In the genomic region with DNA sequence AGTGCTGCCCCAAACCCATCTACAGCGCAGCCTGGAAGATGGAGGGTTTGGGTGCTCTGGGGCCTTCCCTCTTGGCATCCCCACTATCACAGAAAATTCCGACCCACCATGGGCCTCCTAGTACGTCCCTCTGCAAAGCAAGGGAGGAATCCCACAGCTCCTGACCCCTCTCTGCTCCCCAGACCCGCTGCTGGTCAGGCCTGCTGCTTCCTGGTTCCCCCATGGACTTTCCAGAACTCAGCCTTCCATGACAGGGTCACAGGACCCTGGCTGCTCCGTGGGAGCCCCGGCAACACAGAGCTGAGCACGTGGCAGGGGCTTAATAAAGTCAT, we compare ENCODE assay signal across 13 cellular contexts. TPM values are rescaled to one million over a fixed set of nuclear protein-coding genes. Genes with fewer than 3 reads are reported as not detected.
DNase-seq lines count a peak whose midpoint lies in the region; ATAC-seq and TF ChIP-seq lines count a peak whose summit lies in the region.
"Had no signal": no experiment of that assay in that cellular context is flagged by ENCODE, and none has a peak within 500 bp of the region (broad histone marks: within the 10 kb centered on the region; RNA-seq: fewer than 3 reads in every experiment).

No MANE protein-coding gene starts in this region.

- H3K4me1 ChIP-seq in lower lobe of right lung (peaks cover 57% of the 10 kb centered on the region), thoracic aorta (ENCODE audit: control insufficient read depth in 1 of 2, low read depth in 2 of 2) (peaks cover 43 to 63% of the 10 kb centered on the region in 2 donors), foreskin keratinocyte (peaks cover 12% of the 10 kb centered on the region)

- ATAC-seq in activated CD4-positive, alpha-beta T cell treated with anti-CD3 and anti-CD28 coated beads for 36 hours, result no peak
- no peak for ATAC-seq in lower lobe of right lung
- ATAC-seq in thoracic aorta (ENCODE audit: insufficient number of reproducible peaks, low FRiP score, low read depth), result no peak
- no peak for ATAC-seq in foreskin keratinocyte

- intact Hi-C loops in activated CD4-positive, alpha-beta T cell treated with anti-CD3 and anti-CD28 coated beads for 36 hours (cut with DNase I, micrococcal nuclease), result loop anchor here in 1 of 2 experiments (5.0 kb wide), 1 partner anchor 291 kb away; a partner anchor contains a TSS
- intact Hi-C loops in lower lobe of right lung (cut with DNase I), result no loop called here

- H3K4me3 Mint-ChIP-seq in activated CD4-positive, alpha-beta T cell treated with anti-CD3 and anti-CD28 coated beads for 36 hours, result no peak overlapping the region
- H3K4me3 Mint-ChIP-seq: activated naive CD4-positive, alpha-beta T cell treated with anti-CD3 and anti-CD28 coated beads for 36 hours had no signal

- POLR2A ChIA-PET in activated CD4-positive, alpha-beta T cell treated with anti-CD3 and anti-CD28 coated beads for 36 hours (lab: Charles Lee), result no interaction called here

- peaks cover 2% of the 10 kb centered on the region for H3K9me3 Mint-ChIP-seq in activated CD4-positive, alpha-beta T cell treated with anti-CD3 and anti-CD28 coated beads for 36 hours (ENCODE audit: low read depth)

- peaks cover 14% of the 10 kb centered on the region for H3K36me3 Mint-ChIP-seq in activated CD4-positive, alpha-beta T cell treated with anti-CD3 and anti-CD28 coated beads for 36 hours (ENCODE audit: low read depth)

- in situ Hi-C loops in brain microvascular endothelial cell (cut with HindIII; ENCODE audit: low pct_ligation_motif_present, low sequenced_read_pairs), result no loop called here

- TF ChIP-seq CTCF in brain microvascular endothelial cell (IDR thresholded peaks at IDR 0.05; ENCODE audit: low read depth, low read length, missing control alignments), result no peak
- TF ChIP-seq CTCF in lower lobe of right lung (IDR thresholded peaks at IDR 0.05), result no peak
- TF ChIP-seq CTCF in thoracic aorta (IDR thresholded peaks at IDR 0.05), result no peak
- TF ChIP-seq CTCF in foreskin keratinocyte (conservative IDR thresholded peaks at IDR 0.05), result no peak

- H3K27me3 Mint-ChIP-seq in activated CD4-positive, alpha-beta T cell treated with anti-CD3 and anti-CD28 coated beads for 36 hours, result no peaks in the 10 kb centered on the region

- DNase-seq in activated CD4-positive, alpha-beta T cell treated with anti-CD3 and anti-CD28 coated beads for 36 hours, result no peak
- DNase-seq in activated CD4-positive, alpha-beta T cell treated with anti-CD3 and anti-CD28 coated beads for 48 hours, result no peak
- no peak for DNase-seq in brain microvascular endothelial cell
- peak; percentile 13 for DNase-seq in lower lobe of right lung
- no peak for DNase-seq in thoracic aorta (ENCODE audit: low spot score)
- no peak for DNase-seq in foreskin keratinocyte
- DNase-seq in NK-92 treated with Interleukin-12 subunit alpha and Interleukin-12 subunit beta, amount 100 ng/mL, for 24 hours (lab: John Stamatoyannopoulos, UW), result no peak
- DNase-seq in hippocampal formation (lab: John Stamatoyannopoulos, UW), result no peak
- DNase-seq: 8988T; activated naive CD4-positive, alpha-beta T cell treated with anti-CD3 and anti-CD28 coated beads for 36 hours; erythroblast; NCI-H1048 had no signal

- H3K4me1 Mint-ChIP-seq in activated CD4-positive, alpha-beta T cell treated with anti-CD3 and anti-CD28 coated beads for 36 hours, result peaks cover 49% of the 10 kb centered on the region

- no peaks in the 10 kb centered on the region for H3K9me3 ChIP-seq in lower lobe of right lung
- no peaks in the 10 kb centered on the region for H3K9me3 ChIP-seq in thoracic aorta

- no peaks in the 10 kb centered on the region for H3K27me3 ChIP-seq in brain microvascular endothelial cell (replicated peaks)
- peaks cover 21% of the 10 kb centered on the region for H3K27me3 ChIP-seq in lower lobe of right lung (ENCODE audit: low read depth)
- no peaks in the 10 kb centered on the region for H3K27me3 ChIP-seq in thoracic aorta (replicated peaks; ENCODE audit: insufficient read depth)
- H3K27me3 ChIP-seq in foreskin keratinocyte, result no peaks in the 10 kb centered on the region

- peaks cover 2% of the 10 kb centered on the region for H3K36me3 ChIP-seq in brain microvascular endothelial cell (replicated peaks)
- H3K36me3 ChIP-seq in lower lobe of right lung, result no peaks in the 10 kb centered on the region
- H3K36me3 ChIP-seq in thoracic aorta, result peaks cover 9% of the 10 kb centered on the region

- no peak overlapping the region for H3K4me3 ChIP-seq in brain microvascular endothelial cell (ENCODE audit: low read depth, low read length)
- no peak overlapping the region for H3K4me3 ChIP-seq in lower lobe of right lung
- peak overlapping the region; percentile 85 for H3K4me3 ChIP-seq in thoracic aorta
- H3K4me3 ChIP-seq: lung had no signal

- H3K27ac ChIP-seq in brain microvascular endothelial cell, result peak overlapping the region; percentile 68
- peak overlapping the region; percentile 62 for H3K27ac ChIP-seq in lower lobe of right lung
- H3K27ac ChIP-seq in thoracic aorta, result peak overlapping the region; percentile 97
- no peak overlapping the region for H3K27ac ChIP-seq in foreskin keratinocyte

- CTCF ChIA-PET in activated CD4-positive, alpha-beta T cell treated with anti-CD3 and anti-CD28 coated beads for 36 hours (lab: Charles Lee), result interaction anchor here (0.8 to 1.1 kb wide), 2 partner anchors 14 to 19 kb away, joined by 3 to 7 read pairs; no protein-coding TSS in a partner anchor

- H3K27ac Mint-ChIP-seq in activated CD4-positive, alpha-beta T cell treated with anti-CD3 and anti-CD28 coated beads for 36 hours, result peak overlapping the region; percentile 85

RNA-seq across cellular contexts. Expression of a gene that starts 3.1 kb away (rescaled TPM):
- total RNA-seq in activated CD4-positive, alpha-beta T cell treated with anti-CD3 and anti-CD28 coated beads for 36 hours, result 1 to 10 TPM; 1.9 to 2.5 TPM
- total RNA-seq in lower lobe of right lung, result 7.6 TPM
- 100 to 1,000 TPM; 164 to 321 TPM for total RNA-seq in thoracic aorta
- total RNA-seq in foreskin keratinocyte, result 8.1 and 13.3 TPM in 2 replicates
- polyA plus RNA-seq in foreskin keratinocyte, result 9.7 and 14.9 TPM in 2 replicates

RNA-seq across cellular contexts. Expression of a gene that starts 49.8 kb away (rescaled TPM):
- total RNA-seq in activated CD4-positive, alpha-beta T cell treated with anti-CD3 and anti-CD28 coated beads for 36 hours, result not detected
- total RNA-seq in lower lobe of right lung, result not detected
- total RNA-seq in thoracic aorta, result not detected
- not detected in 2 replicates for total RNA-seq in foreskin keratinocyte
- polyA plus RNA-seq in foreskin keratinocyte, result not detected in 2 replicates
- total RNA-seq: activated naive CD4-positive, alpha-beta T cell treated with anti-CD3 and anti-CD28 coated beads for 36 hours; lung had no signal
- polyA plus RNA-seq: lung had no signal

Comparison
In these comparisons a context has a peak if more than half of its experiments do, and no peak if none do; other contexts are left out.
1. RNA of a gene that starts 3.1 kb away (total RNA-seq): 164 to 321 TPM in thoracic aorta; 8.1 to 13.3 TPM in foreskin keratinocyte, 7.6 TPM in lower lobe of right lung (single experiment) and 1.9 to 2.5 TPM in activated CD4-positive, alpha-beta T cell treated with anti-CD3 and anti-CD28 coated beads for 36 hours; every median in the first group is over 10 times any median in the second.